8 cellular contexts compared by ENCODE assay signal in the genomic region with DNA sequence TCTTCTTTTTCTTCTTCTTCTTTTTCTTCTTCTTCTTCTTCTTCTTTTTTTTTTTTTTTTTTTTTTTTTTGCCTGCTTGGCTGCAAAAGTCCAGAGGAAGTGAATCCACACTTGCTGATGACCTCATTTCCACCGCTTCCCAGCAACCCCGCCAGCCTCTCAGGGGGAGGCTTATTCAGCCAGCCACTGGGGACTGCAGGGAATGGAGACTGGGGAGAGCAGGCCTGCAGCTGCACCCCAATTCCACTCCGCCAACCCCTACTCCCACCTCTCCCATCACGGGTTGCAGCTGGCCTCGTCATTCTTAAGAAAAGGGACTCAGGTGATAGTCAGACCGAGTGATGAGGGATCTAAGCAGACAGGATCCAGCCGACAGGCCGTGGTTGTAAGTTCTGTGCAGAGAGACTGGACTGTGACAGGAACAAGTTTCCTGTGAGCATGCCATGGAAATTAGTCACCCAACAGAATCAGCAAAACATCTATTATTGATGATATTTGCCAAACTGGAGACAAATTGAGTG. TPM values are rescaled to one million over a fixed set of nuclear protein-coding genes. Genes with fewer than 3 reads are reported as not detected.
DNase-seq lines count a peak whose midpoint lies in the region; ATAC-seq, FAIRE-seq and TF ChIP-seq lines count a peak whose summit lies in the region.

No MANE protein-coding gene starts in this region.

- DNase-seq in brain microvascular endothelial cell: peak; percentile 82
- peak; percentile 83 to 91 for DNase-seq in lung microvascular endothelial cell (ENCODE audit: low read depth in 2 of 2)
- peak; percentile 81 for DNase-seq in upper lobe of right lung
- no peak for DNase-seq in cerebellar nuclear complex (lab: John Stamatoyannopoulos, UW)
- DNase-seq in NCI-H1092 (lab: John Stamatoyannopoulos, UW): no peak
- DNase-seq in GM19239 (ENCODE audit: insufficient read length, low spot score): no peak

- no peak for TF ChIP-seq CTCF in brain microvascular endothelial cell (IDR thresholded peaks at IDR 0.05; ENCODE audit: low read depth, low read length, missing control alignments)
- no peak for TF ChIP-seq CTCF in upper lobe of right lung (IDR thresholded peaks at IDR 0.05)

- H3K27ac ChIP-seq in brain microvascular endothelial cell (peak overlapping the region; percentile 91), upper lobe of right lung (peak overlapping the region; percentile 80)

- intact Hi-C loops in upper lobe of right lung (cut with DNase I): no loop called here

- ATAC-seq in GM18511 (IDR thresholded peaks at IDR 0.05; ENCODE audit: unreplicated experiment) (peak; percentile 43), HG03460 (IDR thresholded peaks at IDR 0.05; ENCODE audit: unreplicated experiment) (peak; percentile 35), upper lobe of right lung (peak; percentile 75)

- in situ Hi-C loops in brain microvascular endothelial cell (cut with HindIII; ENCODE audit: low pct_ligation_motif_present, low sequenced_read_pairs): no loop called here

- H3K4me1 ChIP-seq in upper lobe of right lung: peaks cover 20% of the 10 kb centered on the region

- H3K27me3 ChIP-seq in brain microvascular endothelial cell (replicated peaks): no peaks in the 10 kb centered on the region
- H3K27me3 ChIP-seq in upper lobe of right lung: no peaks in the 10 kb centered on the region

- H3K4me3 ChIP-seq in brain microvascular endothelial cell (ENCODE audit: low read depth, low read length) (peak overlapping the region; percentile 31), upper lobe of right lung (no peak overlapping the region)

- no peaks in the 10 kb centered on the region for H3K36me3 ChIP-seq in brain microvascular endothelial cell (replicated peaks)
- H3K36me3 ChIP-seq in upper lobe of right lung: no peaks in the 10 kb centered on the region

- no peaks in the 10 kb centered on the region for H3K9me3 ChIP-seq in upper lobe of right lung

- FAIRE-seq in GM19239 (lab: Jason Lieb, UNC): no peak

RNA-seq across cellular contexts. Expression of gene QKI, which starts 59.0 kb away (rescaled TPM):
- total RNA-seq in lung microvascular endothelial cell (129 and 177 TPM in 2 replicates), upper lobe of right lung (234 TPM)

Comparison
In these comparisons a context has a peak if more than half of its experiments do, and no peak if none do; other contexts are left out.
1. DNase-seq: peak in brain microvascular endothelial cell (single experiment), lung microvascular endothelial cell (2 of 2) and upper lobe of right lung (single experiment); none in cerebellar nuclear complex (0 of 2), NCI-H1092 (single experiment) and GM19239 (single experiment).
2. Peak in every context shown above with its lines, with median percentiles within 50 percentile points of each other: ATAC-seq.